Comparison of ENCODE assay signal across 2 cellular contexts in the genomic region with DNA sequence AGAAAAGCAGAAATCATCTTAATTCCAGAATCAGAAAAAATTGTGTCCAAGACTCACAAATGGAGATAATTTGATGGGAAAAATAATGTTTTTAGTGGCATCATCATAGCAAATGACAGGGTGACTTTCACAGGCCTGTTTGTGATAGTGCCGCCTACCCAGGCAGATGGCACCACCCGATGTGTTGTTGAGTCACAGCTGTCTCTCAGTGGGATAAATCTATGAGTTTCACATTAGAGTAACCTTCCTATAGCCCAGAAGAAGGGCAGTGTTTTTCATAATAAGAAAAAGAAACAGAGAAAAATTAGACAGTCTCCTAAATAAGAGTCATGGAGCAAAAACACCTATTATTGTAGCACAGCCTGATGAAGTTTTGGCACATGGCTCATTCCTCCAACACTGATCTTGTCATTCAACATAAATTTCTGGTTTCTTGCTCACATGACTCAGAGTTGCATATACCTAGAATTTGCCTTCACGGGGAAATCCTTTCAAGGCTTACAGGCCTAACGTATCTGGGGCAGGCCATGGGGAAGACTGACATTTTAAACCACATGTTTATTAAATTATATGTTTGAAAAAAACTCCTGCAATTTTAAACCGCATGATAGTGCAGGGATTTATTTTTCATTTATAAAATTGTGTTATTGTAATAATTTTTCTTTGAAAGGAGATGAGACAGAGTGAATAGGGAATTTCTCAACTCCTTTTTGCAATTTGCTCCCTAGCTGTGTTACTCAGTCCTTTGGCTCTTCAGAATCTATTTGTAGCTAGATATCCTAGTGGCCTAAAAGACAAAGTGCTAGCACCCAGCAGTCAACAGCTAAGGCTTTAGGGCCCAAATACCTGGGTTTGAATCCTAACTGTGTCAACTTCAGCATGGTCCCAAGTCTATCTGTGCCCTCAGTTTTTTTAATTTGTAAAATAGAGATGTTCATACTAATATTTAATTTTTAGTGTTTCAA.
TF ChIP-seq lines count a peak whose summit lies in the region.

No MANE protein-coding gene starts in this region.

TF ChIP-seq in IMR-90, 13 proteins besides CTCF, POLR2A, EP300 and RAD21:
- no peak for TF ChIP-seq RCOR1 (IDR thresholded peaks at IDR 0.05; ENCODE audit: insufficient replicate concordance, low read length)
- TF ChIP-seq BHLHE40 (IDR thresholded peaks at IDR 0.05; ENCODE audit: low read depth, low read length), result no peak
- TF ChIP-seq SMC3 (IDR thresholded peaks at IDR 0.05; ENCODE audit: low read depth, low read length), result no peak
- no peak for TF ChIP-seq CHD1 (IDR thresholded peaks at IDR 0.05; ENCODE audit: low read depth, low read length)
- no peak for TF ChIP-seq NFE2L2 (IDR thresholded peaks at IDR 0.05; ENCODE audit: low read depth, low read length)
- no peak for TF ChIP-seq CEBPB (IDR thresholded peaks at IDR 0.05; ENCODE audit: low read depth, low read length)
- TF ChIP-seq RFX5 (IDR thresholded peaks at IDR 0.05; ENCODE audit: low read depth, low read length), result no peak
- TF ChIP-seq MAFK (IDR thresholded peaks at IDR 0.05; ENCODE audit: low read depth, low read length), result no peak
- TF ChIP-seq ELK1 (IDR thresholded peaks at IDR 0.05; ENCODE audit: borderline replicate concordance, low read depth, low read length), result no peak
- TF ChIP-seq FOS (IDR thresholded peaks at IDR 0.05; ENCODE audit: low read depth, low read length), result no peak
- TF ChIP-seq, protein P1, sequence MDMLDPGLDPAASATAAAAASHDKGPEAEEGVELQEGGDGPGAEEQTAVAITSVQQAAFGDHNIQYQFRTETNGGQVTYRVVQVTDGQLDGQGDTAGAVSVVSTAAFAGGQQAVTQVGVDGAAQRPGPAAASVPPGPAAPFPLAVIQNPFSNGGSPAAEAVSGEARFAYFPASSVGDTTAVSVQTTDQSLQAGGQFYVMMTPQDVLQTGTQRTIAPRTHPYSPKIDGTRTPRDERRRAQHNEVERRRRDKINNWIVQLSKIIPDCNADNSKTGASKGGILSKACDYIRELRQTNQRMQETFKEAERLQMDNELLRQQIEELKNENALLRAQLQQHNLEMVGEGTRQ (IDR thresholded peaks at IDR 0.05; ENCODE audit: low read depth, low read length), result no peak
- TF ChIP-seq MXI1 (IDR thresholded peaks at IDR 0.05; ENCODE audit: borderline replicate concordance, low read depth, low read length), result no peak
- TF ChIP-seq MAZ (IDR thresholded peaks at IDR 0.05; ENCODE audit: borderline replicate concordance, low read depth, low read length), result no peak

TF ChIP-seq in GM12878, 131 proteins besides CTCF, POLR2A, EP300 and RAD21:
- no peak for TF ChIP-seq SPI1 (IDR thresholded peaks at IDR 0.05; ENCODE audit: borderline replicate concordance, insufficient read depth, low read depth, low read length)
- no peak for TF ChIP-seq SUPT20H (IDR thresholded peaks at IDR 0.05; ENCODE audit: borderline replicate concordance, control insufficient read depth, low read depth, low read length)
- no peak for TF ChIP-seq NR2F1 (conservative IDR thresholded peaks at IDR 0.05)
- TF ChIP-seq ZNF687 (IDR thresholded peaks at IDR 0.05), result no peak
- no peak for TF ChIP-seq ETV6 (conservative IDR thresholded peaks at IDR 0.05 in 1 of 2, IDR thresholded peaks at IDR 0.05 in 1 of 2; ENCODE audit: borderline replicate concordance in 1 of 2, low read depth in 1 of 2)
- no peak for TF ChIP-seq ESRRA (IDR thresholded peaks at IDR 0.05; ENCODE audit: low read length)
- TF ChIP-seq SIX5 (IDR thresholded peaks at IDR 0.05; ENCODE audit: low read depth, low read length, severe bottlenecking), result no peak
- no peak for TF ChIP-seq CBX5 (IDR thresholded peaks at IDR 0.05; ENCODE audit: low read depth)
- TF ChIP-seq GABPA (IDR thresholded peaks at IDR 0.05; ENCODE audit: low read depth), result no peak
- TF ChIP-seq EGR1 (IDR thresholded peaks at IDR 0.05; ENCODE audit: borderline replicate concordance in 1 of 2, low read depth in 2 of 2, low read length in 2 of 2), result no peak
- no peak for TF ChIP-seq SMARCA5 (IDR thresholded peaks at IDR 0.05)
- no peak for TF ChIP-seq MYC (IDR thresholded peaks at IDR 0.05; ENCODE audit: insufficient read depth, insufficient read length, insufficient replicate concordance, low read length, severe bottlenecking)
- TF ChIP-seq MTA3 (IDR thresholded peaks at IDR 0.05; ENCODE audit: borderline replicate concordance, low read length), result no peak
- no peak for TF ChIP-seq MEF2A (IDR thresholded peaks at IDR 0.05; ENCODE audit: insufficient read depth, low read depth, low read length)
- no peak for TF ChIP-seq NR2C1 (IDR thresholded peaks at IDR 0.05)
- TF ChIP-seq HSF1 (IDR thresholded peaks at IDR 0.05; ENCODE audit: low read depth, low read length), result no peak
- no peak for TF ChIP-seq CREM (IDR thresholded peaks at IDR 0.05; ENCODE audit: low read depth)
- no peak for TF ChIP-seq NRF1 (conservative IDR thresholded peaks at IDR 0.05; ENCODE audit: low read depth, low read length)
- TF ChIP-seq, protein P2, sequence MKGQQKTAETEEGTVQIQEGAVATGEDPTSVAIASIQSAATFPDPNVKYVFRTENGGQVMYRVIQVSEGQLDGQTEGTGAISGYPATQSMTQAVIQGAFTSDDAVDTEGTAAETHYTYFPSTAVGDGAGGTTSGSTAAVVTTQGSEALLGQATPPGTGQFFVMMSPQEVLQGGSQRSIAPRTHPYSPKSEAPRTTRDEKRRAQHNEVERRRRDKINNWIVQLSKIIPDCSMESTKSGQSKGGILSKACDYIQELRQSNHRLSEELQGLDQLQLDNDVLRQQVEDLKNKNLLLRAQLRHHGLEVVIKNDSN (IDR thresholded peaks at IDR 0.05; ENCODE audit: borderline replicate concordance, extremely low read length, insufficient read depth, low read depth, low read length), result no peak
